Comparison of ENCODE assay signal across 13 cellular contexts in the genomic region with DNA sequence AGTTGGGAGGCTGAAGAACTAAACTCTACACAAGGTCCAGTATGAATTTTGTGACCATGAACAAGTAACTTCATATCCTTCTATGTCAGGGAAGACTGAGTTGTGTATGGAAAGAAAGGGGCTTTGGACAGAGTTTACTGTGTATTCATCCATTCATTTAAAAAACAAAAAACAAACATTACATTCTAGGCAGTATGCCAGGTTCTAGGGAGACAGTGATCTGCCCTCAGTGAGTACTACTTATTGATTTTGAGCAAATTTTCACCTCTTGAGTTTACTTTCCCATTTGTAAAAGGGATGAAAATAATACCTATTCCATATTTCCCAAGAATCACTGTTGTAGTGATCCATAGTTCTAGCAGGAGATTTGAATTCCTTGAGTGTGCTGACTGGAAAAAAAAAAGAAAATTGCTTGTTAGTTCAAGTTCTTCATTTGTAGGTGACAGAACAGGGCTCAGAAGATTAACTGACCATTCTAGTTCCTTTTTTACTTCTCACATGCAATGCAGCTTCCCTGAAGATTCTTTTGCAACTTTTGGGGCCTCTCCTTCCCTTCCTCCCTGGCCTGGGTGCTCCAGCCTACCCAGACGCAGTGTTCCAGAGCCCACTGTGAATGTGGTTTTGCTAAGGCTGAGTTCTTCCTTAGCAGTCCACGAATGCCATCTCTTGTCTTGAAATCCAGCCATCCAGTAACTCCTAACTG. TPM values are rescaled to one million over a fixed set of nuclear protein-coding genes. Genes with fewer than 3 reads are reported as not detected.
A peak's percentile ranks its signal among the peaks of the same experiment; 100 is the strongest.
DNase-seq lines count a peak whose midpoint lies in the region; ATAC-seq and TF ChIP-seq lines count a peak whose summit lies in the region.
"Had no signal": no experiment of that assay in that cellular context is flagged by ENCODE, and none has a peak within 500 bp of the region (broad histone marks: within the 10 kb centered on the region; RNA-seq: fewer than 3 reads in every experiment).

No MANE protein-coding gene starts in this region.

- peaks cover 25 to 55% (median 40%) of the 10 kb centered on the region in 10 experiments for H3K4me1 ChIP-seq in BLaER1 treated with 17β-estradiol and CSF1 and Interleukin-3, amounts not matched to agents 10 nM and 100 nM
- H3K4me1 ChIP-seq in lower lobe of right lung (peaks cover 23% of the 10 kb centered on the region), HAP-1 (peaks cover 13% of the 10 kb centered on the region)

- in situ Hi-C loops in HAP-1 (cut with MboI; ENCODE audit: low sequenced_read_pairs): no loop called here

- ATAC-seq in lower lobe of right lung (peak in 1 of 2 donors; percentile 11), GM18870 (IDR thresholded peaks at IDR 0.05; ENCODE audit: unreplicated experiment) (no peak)
- ATAC-seq: pancreas had no signal

- H4K20me1 ChIP-seq in BLaER1 treated with 17β-estradiol and CSF1 and Interleukin-3, amounts not matched to agents 10 nM and 100 nM: peaks cover 6 to 22% (median 16%) of the 10 kb centered on the region in 11 experiments; a peak in 10 of 22 replicates

- 0 out of 22 replicates have a peak, but pooled peaks cover 0 to 6% (median 0%) of the 10 kb centered on the region in 11 experiments for H3K9me3 ChIP-seq in BLaER1 treated with 17β-estradiol and CSF1 and Interleukin-3, amounts not matched to agents 10 nM and 100 nM (replicated peaks in 1 of 11)
- no peaks in the 10 kb centered on the region for H3K9me3 ChIP-seq in lower lobe of right lung
- no peaks in the 10 kb centered on the region for H3K9me3 ChIP-seq in MG63
- no peaks in the 10 kb centered on the region for H3K9me3 ChIP-seq in HAP-1
- H3K9me3 ChIP-seq: pancreas had no signal

- H3K36me3 ChIP-seq in BLaER1 treated with 17β-estradiol and CSF1 and Interleukin-3, amounts not matched to agents 10 nM and 100 nM: peaks cover 0 to 9% (median 0%) of the 10 kb centered on the region in 11 experiments; a peak in 5 of 22 replicates
- H3K36me3 ChIP-seq in lower lobe of right lung (peaks cover 3% of the 10 kb centered on the region), MG63 (peaks cover 8% of the 10 kb centered on the region), HAP-1 (replicated peaks) (no peaks in the 10 kb centered on the region; the same call in 1 of the 2 replicates)
- H3K36me3 ChIP-seq: pancreas had no signal

- peak overlapping the region in 7 of 11 experiments; percentile 13 to 69 (median 56); a peak in 12 of 22 replicates for H3K9ac ChIP-seq in BLaER1 treated with 17β-estradiol and CSF1 and Interleukin-3, amounts not matched to agents 10 nM and 100 nM

- no peak overlapping the region for H3K4me3 ChIP-seq in BLaER1 treated with 17β-estradiol and CSF1 and Interleukin-3, amounts not matched to agents 10 nM and 100 nM
- H3K4me3 ChIP-seq in lower lobe of right lung: no peak overlapping the region
- H3K4me3 ChIP-seq in MG63: no peak overlapping the region
- no peak overlapping the region for H3K4me3 ChIP-seq in HAP-1
- H3K4me3 ChIP-seq: pancreas had no signal

- DNase-seq in Kasumi-1 (lab: John Stamatoyannopoulos, UW): peak; percentile 75 to 79
- DNase-seq in SIG-M5 (lab: John Stamatoyannopoulos, UW): peak; percentile 28
- DNase-seq in lower lobe of right lung: no peak
- DNase-seq in NCI-H510A (lab: John Stamatoyannopoulos, UW): no peak
- no peak for DNase-seq in MG63
- no peak for DNase-seq in HAP-1 (ENCODE audit: low spot score in 2 of 2)
- DNase-seq: activated CD4-positive, alpha-beta T cell treated with anti-CD3 and anti-CD28 coated beads, Interleukin-2, amount 50 U/mL, for 4 hours; DMS79 treated with DMSO at 0.1 percent for 48 hours; NCI-H2227 treated with DMSO at 0.1 percent for 48 hours; pancreas; stimulated activated CD4-positive, alpha-beta T cell treated with anti-CD3 and anti-CD28 coated beads, Interleukin-12 subunit alpha, Interleukin-12 subunit beta, amount 100 ng/mL, for 4 hours had no signal

- H3K4me2 ChIP-seq in BLaER1 treated with 17β-estradiol and CSF1 and Interleukin-3, amounts not matched to agents 10 nM and 100 nM: peak overlapping the region in 8 of 11 experiments; percentile 16 to 87 (median 59); a peak in 16 of 22 replicates

- no peak for TF ChIP-seq CTCF in lower lobe of right lung (IDR thresholded peaks at IDR 0.05)

- H3K27ac ChIP-seq in BLaER1 treated with 17β-estradiol and CSF1 and Interleukin-3, amounts not matched to agents 10 nM and 100 nM: peak overlapping the region in 7 of 11 experiments; percentile 34 to 93 (median 77); a peak in 13 of 22 replicates
- H3K27ac ChIP-seq in lower lobe of right lung: peak overlapping the region; percentile 41
- H3K27ac ChIP-seq: pancreas had no signal

- H3K27me3 ChIP-seq in BLaER1 treated with 17β-estradiol and CSF1 and Interleukin-3, amounts not matched to agents 10 nM and 100 nM: no peaks in the 10 kb centered on the region
- H3K27me3 ChIP-seq in lower lobe of right lung (ENCODE audit: low read depth) (no peaks in the 10 kb centered on the region), MG63 (no peaks in the 10 kb centered on the region), HAP-1 (ENCODE audit: low read depth) (no peaks in the 10 kb centered on the region)
- H3K27me3 ChIP-seq: pancreas had no signal

- intact Hi-C loops in lower lobe of right lung (cut with DNase I): no loop called here

RNA-seq across cellular contexts. Expression of a gene that starts 2.6 kb away (rescaled TPM):
- total RNA-seq in lower lobe of right lung: 70.6 TPM
- 27.5 and 31.4 TPM in 2 replicates for total RNA-seq in MG63 (2014; rRNA removed; shearing (Covaris generic); ENCODE audit: low replicate concordance)

RNA-seq across cellular contexts. Expression of a gene that starts 17.8 kb away (rescaled TPM):
- 201 TPM for total RNA-seq in lower lobe of right lung
- total RNA-seq in MG63 (2014; rRNA removed; shearing (Covaris generic); ENCODE audit: low replicate concordance): 117 and 156 TPM in 2 replicates

RNA-seq across cellular contexts. Expression of a gene that starts 58.6 kb away (rescaled TPM):
- total RNA-seq in lower lobe of right lung: 12.3 TPM
- total RNA-seq in MG63 (2014; rRNA removed; shearing (Covaris generic); ENCODE audit: low replicate concordance): 50.4 and 74.2 TPM in 2 replicates

Comparison
In these comparisons a context has a peak if more than half of its experiments do, and no peak if none do; other contexts are left out.
1. DNase-seq: peak in Kasumi-1 (2 of 2) and SIG-M5 (single experiment); none in lower lobe of right lung (single experiment), NCI-H510A (single experiment), MG63 (single experiment) and HAP-1 (0 of 2).